ENCODE assay signal across 13 cellular contexts in the genomic region with DNA sequence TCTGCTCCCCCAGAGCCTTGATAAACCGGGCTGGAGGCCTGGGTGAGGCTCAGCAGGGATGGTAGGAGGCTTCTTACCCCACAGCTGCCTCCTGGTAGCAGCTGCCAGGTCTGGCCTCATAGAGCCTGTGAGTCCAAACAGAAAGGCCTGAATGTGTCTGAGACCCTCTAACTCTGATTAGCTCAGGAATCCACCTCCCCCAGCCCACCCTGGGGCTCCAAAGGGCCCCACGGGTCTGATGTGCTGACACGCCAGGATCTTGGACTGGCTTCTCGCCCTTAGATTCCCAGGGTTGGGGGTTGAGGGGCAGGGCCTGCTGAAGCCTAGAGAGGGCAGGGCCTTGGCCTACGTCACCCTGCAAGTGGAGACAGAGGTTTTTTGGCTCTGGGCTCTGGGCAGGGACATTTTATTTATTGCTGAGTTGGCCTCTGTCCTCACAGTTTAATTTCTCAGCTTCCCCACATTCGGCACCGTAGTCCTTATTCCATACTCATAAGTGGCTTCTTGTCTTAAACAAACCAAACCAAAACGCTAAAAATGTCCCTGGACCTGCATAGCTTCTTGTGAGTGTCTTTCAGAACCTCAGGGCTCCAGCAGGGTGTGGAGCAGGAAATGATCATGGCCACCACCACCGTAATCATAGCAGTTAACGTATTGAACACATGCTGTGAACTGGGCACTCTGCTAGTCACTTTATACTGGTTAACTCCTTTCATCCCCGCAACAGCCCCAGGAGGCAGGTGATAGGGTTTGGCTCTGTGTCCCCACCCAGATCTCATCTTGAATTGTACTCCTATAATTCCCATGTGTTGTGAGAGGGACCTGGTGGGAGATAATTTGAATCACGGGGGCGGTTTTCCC. TPM values are rescaled to one million over a fixed set of nuclear protein-coding genes. Genes with fewer than 3 reads are reported as not detected.
DNase-seq lines count a peak whose midpoint lies in the region; ATAC-seq and TF ChIP-seq lines count a peak whose summit lies in the region.
"Had no signal": no experiment of that assay in that cellular context is flagged by ENCODE, and none has a peak within 500 bp of the region (broad histone marks: within the 10 kb centered on the region; RNA-seq: fewer than 3 reads in every experiment).

No MANE protein-coding gene starts in this region.

- in situ Hi-C loops in Panc1 (cut with HindIII; ENCODE audit: low pct_unique_long_range_greater_than_20kb, low sequenced_read_pairs): no loop called here

- WGBS in endodermal cell (ENCODE audit: insufficient coverage in 1 of 2, insufficient read length in 1 of 2), 2 experiments: 75 to 87% methylated on average over 8 to 13 of the region's 13 CpGs
- 93% methylated on average over 13 of the region's 13 CpGs for whole genome bisulfite sequencing in thymus

- no peak overlapping the region for H3K4me3 Mint-ChIP-seq in endodermal cell
- no peak overlapping the region for H3K4me3 Mint-ChIP-seq in mesothelial cell of epicardium
- no peak overlapping the region for H3K4me3 Mint-ChIP-seq in activated naive CD8-positive, alpha-beta T cell treated with anti-CD3 and anti-CD28 coated beads for 36 hours
- H3K4me3 Mint-ChIP-seq: activated T-cell treated with anti-CD3 and anti-CD28 coated beads, Interleukin-2, amount 50 U/mL, for 4 hours had no signal

- H3K27me3 Mint-ChIP-seq in endodermal cell (ENCODE audit: insufficient read depth) (no peaks in the 10 kb centered on the region), mesothelial cell of epicardium (ENCODE audit: low read depth) (no peaks in the 10 kb centered on the region)
- peaks cover 5% of the 10 kb centered on the region for H3K27me3 Mint-ChIP-seq in activated naive CD8-positive, alpha-beta T cell treated with anti-CD3 and anti-CD28 coated beads for 36 hours

- BruUV-seq in Panc1 (replicated peaks; lab: Mats Ljungman, UMichigan): no TSS peak

- H3K36me3 Mint-ChIP-seq in endodermal cell (ENCODE audit: low read depth): peaks cover 3% of the 10 kb centered on the region
- H3K36me3 Mint-ChIP-seq in mesothelial cell of epicardium: no peaks in the 10 kb centered on the region
- no peaks in the 10 kb centered on the region for H3K36me3 Mint-ChIP-seq in activated naive CD8-positive, alpha-beta T cell treated with anti-CD3 and anti-CD28 coated beads for 36 hours

- TF ChIP-seq CTCF in Panc1 (IDR thresholded peaks at IDR 0.05) (no peak), endodermal cell (conservative IDR thresholded peaks at IDR 0.05) (no peak), mesothelial cell of epicardium (IDR thresholded peaks at IDR 0.05; ENCODE audit: unreplicated experiment) (no peak)

- CTCF ChIA-PET in Panc1 (lab: Charles Lee): no interaction called here

- peak; percentile 76 for ATAC-seq in Panc1
- ATAC-seq in activated CD4-positive, CD25-positive, alpha-beta regulatory T cell treated with anti-CD3 and anti-CD28 coated beads, Interleukin-2, amount 50 U/mL, for 24 hours: no peak
- ATAC-seq: activated T-cell treated with anti-CD3 and anti-CD28 coated beads, Interleukin-2, amount 50 U/mL, for 4 hours had no signal

- H3K27me3 ChIP-seq in Panc1 (ENCODE audit: control insufficient read depth, insufficient read depth, low read length) (no peaks in the 10 kb centered on the region), endodermal cell (ENCODE audit: control insufficient read depth, insufficient read depth, low read length, poor library complexity, severe bottlenecking) (no peaks in the 10 kb centered on the region), thymus (ENCODE audit: control insufficient read depth, insufficient read depth) (no peaks in the 10 kb centered on the region)

- no peaks in the 10 kb centered on the region for H3K36me3 ChIP-seq in Panc1 (ENCODE audit: control insufficient read depth, insufficient read depth, low read length)
- no peaks in the 10 kb centered on the region for H3K36me3 ChIP-seq in endodermal cell (ENCODE audit: control insufficient read depth, insufficient read depth, low read length)
- no peaks in the 10 kb centered on the region for H3K36me3 ChIP-seq in thymus (ENCODE audit: control insufficient read depth, insufficient read depth)

- no peaks in the 10 kb centered on the region for H3K9me3 Mint-ChIP-seq in endodermal cell
- H3K9me3 Mint-ChIP-seq in mesothelial cell of epicardium: no peaks in the 10 kb centered on the region
- H3K9me3 Mint-ChIP-seq in activated naive CD8-positive, alpha-beta T cell treated with anti-CD3 and anti-CD28 coated beads for 36 hours: no peaks in the 10 kb centered on the region
- H3K9me3 Mint-ChIP-seq: activated T-cell treated with anti-CD3 and anti-CD28 coated beads, Interleukin-2, amount 50 U/mL, for 4 hours had no signal

- H3K4me1 ChIP-seq in Panc1 (ENCODE audit: control insufficient read depth, insufficient read depth, low read length) (peaks cover 47% of the 10 kb centered on the region), endodermal cell (ENCODE audit: control insufficient read depth, insufficient read depth, low read length) (peaks cover 8% of the 10 kb centered on the region), thymus (ENCODE audit: control insufficient read depth, insufficient read depth, low read length) (no peaks in the 10 kb centered on the region)

- no peak overlapping the region for H3K9ac ChIP-seq in endodermal cell (ENCODE audit: extremely low read depth, low read length, poor library complexity, severe bottlenecking)

- POLR2A ChIA-PET in Panc1 (lab: Charles Lee): interaction anchor here (0.6 kb wide), 1 partner anchor 31 kb away, joined by 5 read pairs; no protein-coding TSS in a partner anchor

- intact Hi-C loops in Panc1 (cut with micrococcal nuclease; ENCODE audit: unreplicated experiment): no loop called here

- H3K9me3 ChIP-seq in Panc1 (ENCODE audit: control insufficient read depth, insufficient read depth, low read depth, low read length) (no peaks in the 10 kb centered on the region), endodermal cell (ENCODE audit: control insufficient read depth, low read length) (no peaks in the 10 kb centered on the region), thymus (ENCODE audit: control insufficient read depth) (no peaks in the 10 kb centered on the region)

- H3K27ac Mint-ChIP-seq in endodermal cell: peak overlapping the region; percentile 85
- peak overlapping the region; percentile 83 for H3K27ac Mint-ChIP-seq in mesothelial cell of epicardium
- H3K27ac Mint-ChIP-seq in activated naive CD8-positive, alpha-beta T cell treated with anti-CD3 and anti-CD28 coated beads for 36 hours: no peak overlapping the region

- H3K4me3 ChIP-seq in Panc1 (ENCODE audit: low read depth in 2 of 2, low read length in 2 of 2) (no peak overlapping the region), endodermal cell (ENCODE audit: low read length) (no peak overlapping the region), thymus (ENCODE audit: low read length) (no peak overlapping the region)

- H3K4me1 Mint-ChIP-seq in endodermal cell (peaks cover 32% of the 10 kb centered on the region), mesothelial cell of epicardium (peaks cover 29% of the 10 kb centered on the region)
- no peaks in the 10 kb centered on the region for H3K4me1 Mint-ChIP-seq in activated naive CD8-positive, alpha-beta T cell treated with anti-CD3 and anti-CD28 coated beads for 36 hours

- H3K27ac ChIP-seq in Panc1 (ENCODE audit: low read length) (peak overlapping the region; percentile 89), endodermal cell (ENCODE audit: low read depth, low read length) (peak overlapping the region; percentile 77), thymus (ENCODE audit: low read depth) (peak overlapping the region; percentile 53)

- DNase-seq in Panc1 (ENCODE audit: low read depth, low spot score): no peak
- DNase-seq in endodermal cell: peak; percentile 75
- no peak for DNase-seq in mesothelial cell of epicardium (ENCODE audit: low spot score in 2 of 2, unreplicated experiment in 2 of 2)
- no peak for DNase-seq in glomerular visceral epithelial cell (ENCODE audit: extremely low spot score)
- DNase-seq in NCI-H748 (lab: John Stamatoyannopoulos, UW; ENCODE audit: unreplicated experiment): no peak
- no peak for DNase-seq in activated naive CD8-positive, alpha-beta T cell treated with anti-CD3 and anti-CD28 coated beads for 36 hours
- DNase-seq: activated T-cell treated with anti-CD3 and anti-CD28 coated beads, Interleukin-2, amount 50 U/mL, for 4 hours had no signal

RNA-seq across cellular contexts. Expression of a gene that starts 25.1 kb away (rescaled TPM):
- total RNA-seq in Panc1 (2021; ENCODE audit: unreplicated experiment): 48.1 TPM
- 21.9 TPM for polyA plus RNA-seq in Panc1 (2012; ENCODE audit: insufficient read length)
- 10 to 100 TPM; 38.8 to 43.7 TPM for total RNA-seq in endodermal cell
- polyA plus RNA-seq in endodermal cell (2013, experiment 1 of 2): 8.8 TPM
- 9.4 TPM for polyA plus RNA-seq in endodermal cell (2013, experiment 2 of 2)
- 21.8 to 22.4 TPM (median 22.0 TPM) in 3 replicates for total RNA-seq in mesothelial cell of epicardium
- 8.0 TPM for polyA plus RNA-seq in thymus
- 10 to 100 TPM; 11.0 to 11.3 TPM for total RNA-seq in activated naive CD8-positive, alpha-beta T cell treated with anti-CD3 and anti-CD28 coated beads for 36 hours

RNA-seq across cellular contexts. Expression of a gene that starts 31.1 kb away (rescaled TPM):
- not detected for total RNA-seq in Panc1 (2021; ENCODE audit: unreplicated experiment)
- not detected for polyA plus RNA-seq in Panc1 (2012; ENCODE audit: insufficient read length)
- not detected for total RNA-seq in endodermal cell
- not detected for polyA plus RNA-seq in endodermal cell (2013, experiment 1 of 2)
- polyA plus RNA-seq in endodermal cell (2013, experiment 2 of 2): not detected
- total RNA-seq in mesothelial cell of epicardium: not detected in 3 replicates
- 0.18 TPM for polyA plus RNA-seq in thymus
- total RNA-seq in activated naive CD8-positive, alpha-beta T cell treated with anti-CD3 and anti-CD28 coated beads for 36 hours: not detected
- total RNA-seq: activated T-cell treated with anti-CD3 and anti-CD28 coated beads, Interleukin-2, amount 50 U/mL, for 4 hours; fibroblast of lung; G401; renal cortical epithelial cell; T-helper 1 cell treated with Interleukin-12 subunit alpha and Interleukin-12 subunit beta and Interleukin-4 antibody, amounts not matched to agents 30 ng/mL and 1 ng/mL, for 36 hours had no signal
- polyA plus RNA-seq: fibroblast of lung had no signal
